Comparison of ENCODE assay signal across 1 cellular context in the genomic region with DNA sequence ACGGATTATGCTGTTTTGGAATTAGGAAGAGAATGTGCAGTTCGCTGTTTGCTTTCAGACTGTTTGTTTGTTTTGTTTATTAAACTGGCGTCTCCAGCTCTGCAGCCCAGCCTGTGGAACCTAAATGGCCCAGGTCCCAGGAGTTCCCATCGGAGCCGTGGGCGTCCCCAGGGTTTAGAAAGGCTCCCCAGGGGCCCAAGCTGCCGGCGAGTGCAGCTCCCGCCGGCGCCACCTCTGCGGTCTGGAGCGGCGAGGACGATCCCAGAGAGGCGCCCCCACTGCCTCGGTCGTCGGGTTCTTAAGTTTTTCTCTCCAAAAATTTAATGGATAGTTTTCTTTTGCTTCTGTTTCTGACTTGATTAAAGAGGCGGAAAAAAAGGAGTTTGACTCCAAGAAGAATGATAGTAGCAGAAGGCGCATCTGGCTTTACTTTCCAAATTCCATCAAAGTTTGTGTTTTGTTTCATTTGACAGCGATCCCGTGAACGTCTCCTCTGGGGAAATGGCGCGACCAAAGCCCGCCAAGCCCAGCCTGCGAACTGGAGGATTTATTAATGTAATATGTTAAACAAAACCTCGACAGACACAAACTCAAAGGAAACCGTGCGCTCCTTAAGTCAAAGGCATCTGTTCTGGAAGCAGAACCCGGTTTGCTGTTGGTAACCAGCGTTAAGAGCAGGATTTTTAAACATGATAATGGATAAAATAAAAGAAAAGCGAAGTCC.
TF ChIP-seq lines count a peak whose summit lies in the region.

No MANE protein-coding gene starts in this region.

TF ChIP-seq in HEK293, 187 proteins besides CTCF, POLR2A, EP300 and RAD21 (continued from another document):
- TF ChIP-seq ZBTB11 (tag by site-specific recombination; conservative IDR thresholded peaks at IDR 0.05; ENCODE audit: low read depth) (peak; percentile 90), ZNF768 (tag by site-specific recombination; IDR thresholded peaks at IDR 0.05) (no peak), EGR2 (tag by site-specific recombination; IDR thresholded peaks at IDR 0.05; ENCODE audit: low read depth) (peak; percentile 32; the same call in 1 of the 2 replicates), GLIS2 (tag by site-specific recombination; IDR thresholded peaks at IDR 0.05) (peak; percentile 53; the same call in 1 of the 2 replicates), ZXDB (tag by site-specific recombination; IDR thresholded peaks at IDR 0.05) (0 out of 2 replicates have a peak, but pooled peaks have one; percentile 15), ZFHX2 (tag by site-specific recombination; conservative IDR thresholded peaks at IDR 0.05) (0 out of 2 replicates have a peak, but pooled peaks have one; percentile 30), ZSCAN30 (tag by site-specific recombination; IDR thresholded peaks at IDR 0.05) (peak; percentile 84), ZBTB17 (tag by site-specific recombination; IDR thresholded peaks at IDR 0.05) (peak; percentile 47; the same call in 1 of the 2 replicates), ZNF785 (tag by site-specific recombination; IDR thresholded peaks at IDR 0.05) (no peak), ZNF423 (tag by site-specific recombination; IDR thresholded peaks at IDR 0.05) (peak; percentile 82), IKZF3 (tag by site-specific recombination; IDR thresholded peaks at IDR 0.05) (peak; percentile 50; the same call in 1 of the 2 replicates), ZNF223 (tag by site-specific recombination; IDR thresholded peaks at IDR 0.05) (peak; percentile 68)
